ENCODE assay signal across 20 cellular contexts in the genomic region with DNA sequence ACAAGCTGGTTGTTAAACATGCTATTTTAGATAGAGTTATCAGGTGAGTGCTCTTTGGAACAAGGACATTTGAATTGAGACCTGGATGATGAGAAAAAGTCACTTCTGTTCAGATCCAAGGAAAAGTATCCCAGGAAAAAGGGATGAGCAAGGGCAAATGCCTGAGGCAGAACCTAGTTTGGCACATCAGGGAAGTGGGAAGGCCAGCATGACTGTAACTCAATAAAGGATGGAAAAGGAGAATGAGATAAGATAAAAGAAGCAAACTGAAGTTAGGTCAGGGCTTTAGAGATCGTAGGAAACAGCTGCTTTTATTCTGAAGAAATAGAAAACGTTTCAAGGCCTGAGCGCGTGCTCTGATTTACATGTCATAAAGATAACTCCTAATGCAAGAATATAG.
A peak's percentile ranks its signal among the peaks of the same experiment; 100 is the strongest.
DNase-seq lines count a peak whose midpoint lies in the region; ATAC-seq and TF ChIP-seq lines count a peak whose summit lies in the region.
"Had no signal": no experiment of that assay in that cellular context is flagged by ENCODE, and none has a peak within 500 bp of the region (broad histone marks: within the 10 kb centered on the region; RNA-seq: fewer than 3 reads in every experiment).

No MANE protein-coding gene starts in this region.

- H3K9ac ChIP-seq in smooth muscle cell (ENCODE audit: low read depth), result no peak overlapping the region

- H3K4me1 ChIP-seq in BE2C (no peaks in the 10 kb centered on the region), smooth muscle cell (ENCODE audit: low read depth) (no peaks in the 10 kb centered on the region)
- H3K4me1 ChIP-seq: A549, HAP-1 had no signal

- H3K79me2 ChIP-seq in smooth muscle cell (ENCODE audit: low read depth), result no peaks in the 10 kb centered on the region

- H3K27me3 ChIP-seq in BE2C (no peaks in the 10 kb centered on the region), smooth muscle cell (ENCODE audit: low read depth) (no peaks in the 10 kb centered on the region)

- no peaks in the 10 kb centered on the region for H3K9me3 ChIP-seq in BE2C
- H3K9me3 ChIP-seq in smooth muscle cell (replicated peaks; ENCODE audit: low read depth), result no peaks in the 10 kb centered on the region
- H3K9me3 ChIP-seq: A549, HAP-1 had no signal

- peak overlapping the region; percentile 19 for H3K4me2 ChIP-seq in smooth muscle cell
- H3K4me2 ChIP-seq: A549 had no signal

- H3K27ac ChIP-seq in smooth muscle cell (ENCODE audit: low read depth), result no peak overlapping the region
- H3K27ac ChIP-seq: 22Rv1, A549 had no signal

- no peaks in the 10 kb centered on the region for H4K20me1 ChIP-seq in smooth muscle cell (ENCODE audit: low read depth)

- peak overlapping the region; percentile 55 for H2AFZ ChIP-seq in smooth muscle cell (ENCODE audit: low read depth)

- DNase-seq in BE2C (peak; percentile 52), NCI-H226 (peak; percentile 52), fibroblast of villous mesenchyme (ENCODE audit: low read depth) (peak; percentile 54), smooth muscle cell (lab: John Stamatoyannopoulos, UW; ENCODE audit: unreplicated experiment) (no peak), NCI-H1092 treated with DMSO at 0.1 percent for 48 hours (lab: John Stamatoyannopoulos, UW) (no peak)
- DNase-seq: ACHN; AML-193; C1 segment of cervical spinal cord; Calu3; CD4-positive, alpha-beta memory T cell; COR-L47; DMS53; DMS79 treated with DMSO at 0.1 percent for 48 hours; GOT3; HFFc6 had no signal

- H3F3A ChIP-seq in smooth muscle cell (ENCODE audit: low read depth), result peaks cover 4% of the 10 kb centered on the region

- no peaks in the 10 kb centered on the region for H3K36me3 ChIP-seq in BE2C
- no peaks in the 10 kb centered on the region for H3K36me3 ChIP-seq in smooth muscle cell (ENCODE audit: low read depth)
- H3K36me3 ChIP-seq: HAP-1 had no signal

- no peak overlapping the region for H3K4me3 ChIP-seq in BE2C (ENCODE audit: low read depth, low read length)
- H3K4me3 ChIP-seq in fibroblast of villous mesenchyme (ENCODE audit: low read depth, low read length), result no peak overlapping the region
- H3K4me3 ChIP-seq in smooth muscle cell, result no peak overlapping the region
- H3K4me3 ChIP-seq: A549, HAP-1 had no signal

- 42% methylated on average over 4 of the region's 4 CpGs for WGBS in smooth muscle cell (ENCODE audit: low lambda C conversion rate)

- no peak for TF ChIP-seq CTCF in BE2C (IDR thresholded peaks at IDR 0.05; ENCODE audit: low read depth, low read length)
- no peak for TF ChIP-seq CTCF in fibroblast of villous mesenchyme (IDR thresholded peaks at IDR 0.05; ENCODE audit: insufficient read depth, low read depth, low read length)
- TF ChIP-seq CTCF in smooth muscle cell (IDR thresholded peaks at IDR 0.05; ENCODE audit: borderline replicate concordance, insufficient read depth, poor library complexity, severe bottlenecking), result no peak

- ATAC-seq in HG03135 (IDR thresholded peaks at IDR 0.05; ENCODE audit: unreplicated experiment) (no peak), GM18873 (IDR thresholded peaks at IDR 0.05; ENCODE audit: low FRiP score, unreplicated experiment) (no peak)
- ATAC-seq: A549 had no signal

Comparison
In these comparisons a context has a peak if more than half of its experiments do, and no peak if none do; other contexts are left out.
1. DNase-seq: peak in BE2C (single experiment), NCI-H226 (single experiment) and fibroblast of villous mesenchyme (single experiment); none in smooth muscle cell (single experiment) and NCI-H1092 treated with DMSO at 0.1 percent for 48 hours (single experiment).